In genomic region chr1:17561561-17561985, GRCh38 we compare ENCODE assay signal across 11 cellular contexts. TPM values are rescaled to one million over a fixed set of nuclear protein-coding genes. Genes with fewer than 3 reads are reported as not detected.
DNase-seq lines count a peak whose midpoint lies in the region; ATAC-seq and TF ChIP-seq lines count a peak whose summit lies in the region.
"Had no signal": no experiment of that assay in that cellular context is flagged by ENCODE, and none has a peak within 500 bp of the region (broad histone marks: within the 10 kb centered on the region; RNA-seq: fewer than 3 reads in every experiment).

No MANE protein-coding gene starts in this region.

- intact Hi-C loops in heart right ventricle (cut with DNase I): no loop called here
- intact Hi-C loops in sciatic nerve (cut with DNase I): no loop called here

- WGBS in heart right ventricle, 2 donors: 40 to 48% methylated on average over 9 of the region's 9 CpGs

- H3K4me3 ChIP-seq in heart right ventricle: no peak overlapping the region

- H3K27ac ChIP-seq in angular gyrus (ENCODE audit: low read depth, low read length) (peak overlapping the region; percentile 45), heart right ventricle (peak overlapping the region; percentile 67 to 94 (median 83))

- peak in 9 of 14 donors; percentile 50 to 80 (median 65) for DNase-seq in C1 segment of cervical spinal cord (lab: John Stamatoyannopoulos, UW)
- DNase-seq in heart right ventricle: no peak
- DNase-seq in sciatic nerve (ENCODE audit: low spot score): no peak
- no peak for DNase-seq in kidney glomerular epithelial cell (lab: John Stamatoyannopoulos, UW)
- DNase-seq in NCI-H69 (lab: John Stamatoyannopoulos, UW): no peak
- no peak for DNase-seq in activated CD4-positive, CD25-positive, alpha-beta regulatory T cell (lab: John Stamatoyannopoulos, UW)
- DNase-seq in retina: no peak
- DNase-seq: naive thymus-derived CD4-positive, alpha-beta T cell; NCI-H2227 treated with DMSO at 0.1 percent for 48 hours; T1000 had no signal

- no peaks in the 10 kb centered on the region for H3K36me3 ChIP-seq in heart right ventricle

- no peak for TF ChIP-seq CTCF in heart right ventricle (IDR thresholded peaks at IDR 0.05)

- no peaks in the 10 kb centered on the region for H3K27me3 ChIP-seq in heart right ventricle

- ATAC-seq in heart right ventricle: peak; percentile 50 to 72 (median 65)
- ATAC-seq in sciatic nerve: peak; percentile 57
- ATAC-seq: naive thymus-derived CD4-positive, alpha-beta T cell had no signal

- peaks cover 34 to 83% (median 60%) of the 10 kb centered on the region in 9 donors for H3K4me1 ChIP-seq in heart right ventricle

- H3K9me3 ChIP-seq in heart right ventricle: no peaks in the 10 kb centered on the region

RNA-seq across cellular contexts. Expression of gene ARHGEF10L, which starts 22.1 kb away (rescaled TPM):
- 10 to 100 TPM; 45.4 to 65.0 (median 49.4) TPM for total RNA-seq in heart right ventricle
- polyA plus RNA-seq in heart right ventricle: 10 to 100 TPM; 52.8 to 68.4 TPM
- 34.3 TPM for total RNA-seq in sciatic nerve
- polyA plus RNA-seq: naive thymus-derived CD4-positive, alpha-beta T cell had no signal

Comparison
In these comparisons a context has a peak if more than half of its experiments do, and no peak if none do; other contexts are left out.
1. DNase-seq: peak in C1 segment of cervical spinal cord (9 of 14); none in heart right ventricle (0 of 2), sciatic nerve (single experiment), kidney glomerular epithelial cell (single experiment), NCI-H69 (single experiment), activated CD4-positive, CD25-positive, alpha-beta regulatory T cell (0 of 4) and retina (single experiment).